ENCODE assay signal across 19 cellular contexts in the genomic region with DNA sequence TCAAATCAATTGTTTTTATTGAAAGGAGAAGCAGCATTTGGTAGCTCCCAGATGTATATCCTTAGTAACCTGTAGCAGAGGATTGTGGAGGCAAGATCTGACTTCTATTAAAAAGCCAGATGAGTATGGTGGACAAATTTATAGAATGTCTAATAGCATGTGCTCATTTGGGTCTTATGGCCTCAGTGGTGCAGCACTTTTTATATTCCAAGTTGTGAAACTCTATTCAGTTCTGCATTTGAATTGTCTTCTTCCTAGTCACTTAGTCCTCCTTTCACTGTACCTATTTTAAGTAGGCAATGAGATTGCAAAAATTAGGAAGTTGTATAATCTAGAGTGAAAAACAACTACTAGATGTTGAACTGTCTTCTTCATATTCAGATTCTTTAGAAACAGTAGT.
"Had no signal": no experiment of that assay in that cellular context is flagged by ENCODE, and none has a peak within 500 bp of the region (broad histone marks: within the 10 kb centered on the region; RNA-seq: fewer than 3 reads in every experiment).

No MANE protein-coding gene starts in this region.

- H3K36me3 ChIP-seq: neural progenitor cell, prostate gland, right atrium auricular region, tibial artery, vagina had no signal

- H3K27ac ChIP-seq: body of pancreas, hepatocyte, prostate gland, right atrium auricular region, tibial artery, vagina had no signal

- DNase-seq: activated CD4-positive, alpha-beta T cell treated with anti-CD3 and anti-CD28 coated beads, Interleukin-2, amount 10 ng/mL, durations not matched to agents 24 days and 14 days; activated CD8-positive, alpha-beta memory T cell treated with anti-CD3 and anti-CD28 coated beads, Interleukin-2, amount 50 U/mL, for 4 hours; activated CD8-positive, alpha-beta T cell treated with anti-CD3 and anti-CD28 coated beads, Interleukin-2, amount 10 ng/mL, durations not matched to agents 7 days and 5 days; activated naive CD4-positive, alpha-beta T cell treated with anti-CD3 and anti-CD28 coated beads for 36 hours; activated T-cell treated with anti-CD3 and anti-CD28 coated beads, Interleukin-2, amount 50 U/mL, for 4 hours; body of pancreas; dorsolateral prefrontal cortex; mesenchymal stem cell; mucosa of descending colon; naive B cell; stimulated activated CD4-positive, alpha-beta T cell treated with anti-CD3 and anti-CD28 coated beads, Interleukin-2, amount 100 ng/mL, for 24 hours; stimulated activated naive CD8-positive, alpha-beta T cell treated with anti-CD3 and anti-CD28 coated beads, Interleukin-15, Interleukin-2, amounts not matched to agents 100 U/mL and 50 U/mL, for 24 hours; substantia nigra; tibial artery had no signal

- H3K9me3 ChIP-seq: body of pancreas, mucosa of descending colon, prostate gland, right atrium auricular region, tibial artery, vagina had no signal

- H3K27me3 ChIP-seq: body of pancreas, dorsolateral prefrontal cortex, hepatocyte, neural progenitor cell, right atrium auricular region, tibial artery, vagina had no signal

- H3K4me3 ChIP-seq: body of pancreas, dorsolateral prefrontal cortex, hepatocyte, mucosa of descending colon, neural progenitor cell, prostate gland, right atrium auricular region, tibial artery, vagina had no signal
